9 cellular contexts compared by ENCODE assay signal in genomic region chr1:93081716-93082115, GRCh38. TPM values are rescaled to one million over a fixed set of nuclear protein-coding genes. Genes with fewer than 3 reads are reported as not detected.
DNase-seq lines count a peak whose midpoint lies in the region; ATAC-seq and TF ChIP-seq lines count a peak whose summit lies in the region.
"Had no signal": no experiment of that assay in that cellular context is flagged by ENCODE, and none has a peak within 500 bp of the region (broad histone marks: within the 10 kb centered on the region; RNA-seq: fewer than 3 reads in every experiment).

No MANE protein-coding gene starts in this region.

- peak overlapping the region; percentile 83 for H3K4me3 ChIP-seq in MM.1S (ENCODE audit: low read length)
- H3K4me3 ChIP-seq in mammary epithelial cell (replicated peaks in 1 of 3; ENCODE audit: insufficient read depth in 1 of 3, low read depth in 2 of 3, low read length in 3 of 3): peak overlapping the region in 2 of 3 experiments; percentile 67 to 83

- H3K36me3 Mint-ChIP-seq in natural killer cell: no peaks in the 10 kb centered on the region

- H3K4me1 ChIP-seq in MM.1S (ENCODE audit: low read length) (0 out of 2 replicates have a peak, but pooled peaks cover 7% of the 10 kb centered on the region), mammary epithelial cell (ENCODE audit: insufficient read depth, low read length) (peaks cover 22% of the 10 kb centered on the region)

- H2AFZ ChIP-seq in MM.1S (ENCODE audit: low read length): no peak overlapping the region
- no peak overlapping the region for H2AFZ ChIP-seq in mammary epithelial cell (ENCODE audit: low read depth, low read length)

- no peaks in the 10 kb centered on the region for H3K9me3 Mint-ChIP-seq in natural killer cell

- H3K27me3 ChIP-seq in MM.1S (replicated peaks; ENCODE audit: insufficient read depth, low read length): no peaks in the 10 kb centered on the region
- no peaks in the 10 kb centered on the region for H3K27me3 ChIP-seq in mammary epithelial cell (ENCODE audit: insufficient read depth, low read length)

- ATAC-seq in natural killer cell (no peak), HG02759 (IDR thresholded peaks at IDR 0.05; ENCODE audit: unreplicated experiment) (no peak)

- H3K36me3 ChIP-seq in MM.1S (replicated peaks; ENCODE audit: insufficient read depth, low read length) (no peaks in the 10 kb centered on the region), mammary epithelial cell (ENCODE audit: insufficient read depth, low read length) (peaks cover 6% of the 10 kb centered on the region)

- no peaks in the 10 kb centered on the region for H3K9me3 ChIP-seq in MM.1S (replicated peaks; ENCODE audit: insufficient read depth, low read length)
- no peaks in the 10 kb centered on the region for H3K9me3 ChIP-seq in mammary epithelial cell (replicated peaks; ENCODE audit: insufficient read depth, low read length)

- in situ Hi-C loops in mammary epithelial cell (cut with MboI; ENCODE audit: low sequenced_read_pairs in 2 of 2): no loop called here

- H3F3A ChIP-seq in MM.1S (ENCODE audit: insufficient read depth, low read length): peaks cover 8% of the 10 kb centered on the region

- peaks cover 57 to 64% of the 10 kb centered on the region in 2 donors for H3K4me1 Mint-ChIP-seq in natural killer cell

- H3K79me2 ChIP-seq in MM.1S (ENCODE audit: low read length) (peaks cover 72% of the 10 kb centered on the region), mammary epithelial cell (ENCODE audit: insufficient read depth, low read length) (peaks cover 81% of the 10 kb centered on the region)

- peak overlapping the region; percentile 73 for H3K4me3 Mint-ChIP-seq in natural killer cell

- no TSS peak for BruUV-seq in mammary epithelial cell (replicated peaks; lab: Mats Ljungman, UMichigan)

- H4K20me1 ChIP-seq in MM.1S (ENCODE audit: insufficient read depth, low read length) (peaks cover 8% of the 10 kb centered on the region; the same call in 1 of the 2 replicates), mammary epithelial cell (ENCODE audit: insufficient read depth, low read length) (no peaks in the 10 kb centered on the region)

- intact Hi-C loops in mammary epithelial cell (cut with micrococcal nuclease): loop anchor here (1.0 to 5.0 kb wide), 5 partner anchors 223 to 1256 kb away; partner anchors contain the start of gene DR1
- intact Hi-C loops in natural killer cell (cut with micrococcal nuclease): no loop called here

- POLR2A ChIA-PET in HEK293T (lab: Yijun Ruan, JAX): interaction anchor here (1.0 kb wide), 1 partner anchor 100 kb away, joined by 3 read pairs; no protein-coding TSS in a partner anchor

- no peaks in the 10 kb centered on the region for H3K27me3 Mint-ChIP-seq in natural killer cell (ENCODE audit: low read depth in 2 of 2)

- dilution Hi-C loops in mammary epithelial cell (cut with HindIII; ENCODE audit: low sequenced_read_pairs): no loop called here

- DNase-seq in Daoy (ENCODE audit: low read depth) (peak; percentile 57), MM.1S (no peak), mammary epithelial cell (peak; percentile 57), natural killer cell (no peak), HEK293T (ENCODE audit: extremely low spot score) (no peak), cerebellum (ENCODE audit: low spot score) (no peak)
- DNase-seq in stimulated activated CD4-positive, alpha-beta T cell treated with anti-CD3 and anti-CD28 coated beads, Interleukin-4, amount 100 ng/mL, for 24 hours: no peak

- H3K4me2 ChIP-seq in MM.1S (ENCODE audit: low read depth, low read length) (peak overlapping the region; percentile 77), mammary epithelial cell (ENCODE audit: insufficient read depth, low read depth, low read length) (peak overlapping the region; percentile 89)

- CTCF ChIA-PET in mammary epithelial cell (lab: Charles Lee; ENCODE audit: low non-redundant PET) (no interaction called here), HEK293T (lab: Yijun Ruan, JAX) (interaction anchor here (0.5 kb wide), 1 partner anchor 42 kb away, joined by 5 read pairs; no protein-coding TSS in a partner anchor)

- H3K9me2 ChIP-seq in MM.1S (replicated peaks; ENCODE audit: insufficient read depth, low read length): no peaks in the 10 kb centered on the region

- H3K27ac Mint-ChIP-seq in natural killer cell: peak overlapping the region; percentile 92 to 99

- H3K27ac ChIP-seq in MM.1S (ENCODE audit: low read length) (no peak overlapping the region), mammary epithelial cell (ENCODE audit: insufficient read depth, low read depth, low read length) (peak overlapping the region; percentile 11)
- H3K27ac ChIP-seq: VCaP had no signal

- TF ChIP-seq CTCF in MM.1S (IDR thresholded peaks at IDR 0.05; ENCODE audit: low read length) (no peak), mammary epithelial cell (conservative IDR thresholded peaks at IDR 0.05 in 1 of 2, IDR thresholded peaks at IDR 0.05 in 1 of 2; ENCODE audit: extremely low read depth in 1 of 2, insufficient read depth in 1 of 2, low read depth in 1 of 2, low read length in 2 of 2) (no peak), natural killer cell (IDR thresholded peaks at IDR 0.05) (no peak)

- H3K9ac ChIP-seq in MM.1S (ENCODE audit: low read length): no peak overlapping the region; the same call in 1 of the 2 replicates
- H3K9ac ChIP-seq in mammary epithelial cell (ENCODE audit: insufficient read depth, low read length): no peak overlapping the region

TF ChIP-seq in HEK293T, 16 proteins besides CTCF, POLR2A, EP300 and RAD21:
- TF ChIP-seq L3MBTL2 (conservative IDR thresholded peaks at IDR 0.05) (no peak), HDGF (IDR thresholded peaks at IDR 0.05; ENCODE audit: borderline replicate concordance) (no peak), CTBP1 (IDR thresholded peaks at IDR 0.05; ENCODE audit: borderline replicate concordance) (no peak), NFRKB (IDR thresholded peaks at IDR 0.05) (no peak), TARDBP (IDR thresholded peaks at IDR 0.05) (no peak), FOXM1 (IDR thresholded peaks at IDR 0.05; ENCODE audit: borderline replicate concordance) (no peak), SP1 (IDR thresholded peaks at IDR 0.05) (no peak), FOXA1 (IDR thresholded peaks at IDR 0.05) (no peak), LEF1 (IDR thresholded peaks at IDR 0.05; ENCODE audit: borderline replicate concordance) (no peak), ELF4 (IDR thresholded peaks at IDR 0.05) (no peak), PKNOX1 (IDR thresholded peaks at IDR 0.05) (no peak), ZNF384 (IDR thresholded peaks at IDR 0.05) (no peak), BHLHE40 (IDR thresholded peaks at IDR 0.05; ENCODE audit: borderline replicate concordance) (no peak), ARNT (IDR thresholded peaks at IDR 0.05) (no peak)

RNA-seq across cellular contexts. Expression of gene MTF2, which starts 2.6 kb away (rescaled TPM):
- total RNA-seq in Daoy (2014; rRNA removed; shearing (Covaris generic)): 57.3 and 67.7 TPM in 2 replicates
- 10 to 100 TPM; 23.5 to 27.5 TPM for total RNA-seq in mammary epithelial cell
- polyA plus RNA-seq in mammary epithelial cell: 20.0 TPM
- polyA minus RNA-seq in mammary epithelial cell: 63.7 TPM
- total RNA-seq in natural killer cell: 10 to 100 TPM; 46.1 to 65.7 (median 47.8) TPM
- total RNA-seq in cerebellum: 86.9 TPM

Comparison
In these comparisons a context has a peak if more than half of its experiments do, and no peak if none do; other contexts are left out.
1. DNase-seq: peak in Daoy (single experiment) and mammary epithelial cell (single experiment); none in MM.1S (single experiment), natural killer cell (single experiment), HEK293T (single experiment), stimulated activated CD4-positive, alpha-beta T cell treated with anti-CD3 and anti-CD28 coated beads, Interleukin-4, amount 100 ng/mL, for 24 hours (single experiment) and cerebellum (single experiment).